In genomic region chr20:653590-654426, GRCh38 we compare ENCODE assay signal across 8 cellular contexts. TPM values are rescaled to one million over a fixed set of nuclear protein-coding genes. Genes with fewer than 3 reads are reported as not detected.
DNase-seq lines count a peak whose midpoint lies in the region; ATAC-seq and TF ChIP-seq lines count a peak whose summit lies in the region.

No MANE protein-coding gene starts in this region.

- H3K36me3 ChIP-seq in HCT116 (ENCODE audit: control insufficient read depth in 1 of 2, insufficient read depth in 2 of 2, low read length in 2 of 2) = peaks cover 3 to 25% of the 10 kb centered on the region in 2 experiments; a peak in 3 of 4 replicates
- peaks cover 18% of the 10 kb centered on the region for H3K36me3 ChIP-seq in WERI-Rb-1
- H3K36me3 ChIP-seq in left ventricle myocardium inferior = peaks cover 24% of the 10 kb centered on the region
- peaks cover 13 to 19% (median 14%) of the 10 kb centered on the region in 3 donors for H3K36me3 ChIP-seq in skeletal muscle tissue (ENCODE audit: control insufficient read depth in 3 of 3, insufficient read depth in 3 of 3, low read length in 3 of 3)

- H3K27ac ChIP-seq in HCT116 (ENCODE audit: low read depth, low read length) = peak overlapping the region; percentile 92; the same call in 1 of the 2 replicates
- H3K27ac ChIP-seq in WERI-Rb-1 = no peak overlapping the region
- H3K27ac ChIP-seq in left ventricle myocardium inferior (replicated peaks) = peak overlapping the region; percentile 96
- H3K27ac ChIP-seq in skeletal muscle tissue (ENCODE audit: low read depth, low read length) = peak overlapping the region; percentile 85

- TF ChIP-seq CTCF in HCT116 (IDR thresholded peaks at IDR 0.05 in 2 of 3, conservative IDR thresholded peaks at IDR 0.05 in 1 of 3; ENCODE audit: borderline replicate concordance in 1 of 3, insufficient read depth in 1 of 3, low read depth in 2 of 3, low read length in 2 of 3) (no peak), WERI-Rb-1 (IDR thresholded peaks at IDR 0.05; ENCODE audit: low read depth, low read length) (no peak), left ventricle myocardium inferior (IDR thresholded peaks at IDR 0.05; ENCODE audit: borderline replicate concordance) (no peak)

- no peaks in the 10 kb centered on the region; the same call in 1 of the 2 replicates for H4K20me1 ChIP-seq in HCT116 (ENCODE audit: insufficient read depth)

- no peaks in the 10 kb centered on the region for H3K9me2 ChIP-seq in HCT116 (ENCODE audit: insufficient read depth)

- no peak for DNase-seq in HCT116 (ENCODE audit: low read depth, low spot score)
- DNase-seq in WERI-Rb-1 = no peak
- no peak for DNase-seq in left ventricle myocardium inferior
- no peak for DNase-seq in NCI-H1092 treated with DMSO at 0.1 percent for 48 hours (lab: John Stamatoyannopoulos, UW)

- H3K79me2 ChIP-seq in HCT116 (ENCODE audit: insufficient read depth, low read length) = peaks cover 41% of the 10 kb centered on the region

- POLR2A ChIA-PET in HCT116 (lab: Charles Lee) = no interaction called here

- intact Hi-C loops in HCT116 (cut with micrococcal nuclease) = loop anchor here (1.0 kb wide), 1 partner anchor 85 kb away; no protein-coding TSS in a partner anchor
- intact Hi-C loops in left ventricle myocardium inferior (cut with micrococcal nuclease) = no loop called here

- peaks cover 0 to 2% of the 10 kb centered on the region in 2 experiments; a peak in 1 of 4 replicates for H3K9me3 ChIP-seq in HCT116 (ENCODE audit: control insufficient read depth in 1 of 2, insufficient read depth in 1 of 2, low read depth in 1 of 2, low read length in 2 of 2)
- H3K9me3 ChIP-seq in WERI-Rb-1 (ENCODE audit: severe bottlenecking) = no peaks in the 10 kb centered on the region
- H3K9me3 ChIP-seq in left ventricle myocardium inferior (replicated peaks) = no peaks in the 10 kb centered on the region
- H3K9me3 ChIP-seq in skeletal muscle tissue (ENCODE audit: control insufficient read depth in 3 of 3, low read length in 3 of 3) = no peaks in the 10 kb centered on the region

- peak overlapping the region; percentile 79 for H3K4me2 ChIP-seq in HCT116 (ENCODE audit: low read length)

- ATAC-seq in HCT116 (peak; percentile 2; the same call in 1 of the 2 replicates), HG03280 (IDR thresholded peaks at IDR 0.05; ENCODE audit: unreplicated experiment) (no peak), HG02852 (IDR thresholded peaks at IDR 0.05; ENCODE audit: unreplicated experiment) (no peak), GM21529 (IDR thresholded peaks at IDR 0.05; ENCODE audit: unreplicated experiment) (no peak)

- no peaks in the 10 kb centered on the region for H3K27me3 ChIP-seq in HCT116 (ENCODE audit: insufficient read depth, low read length)
- no peaks in the 10 kb centered on the region for H3K27me3 ChIP-seq in WERI-Rb-1 (ENCODE audit: insufficient read depth, low read depth, severe bottlenecking)
- peaks cover 2% of the 10 kb centered on the region for H3K27me3 ChIP-seq in left ventricle myocardium inferior (ENCODE audit: low read depth)
- H3K27me3 ChIP-seq in skeletal muscle tissue (ENCODE audit: control insufficient read depth in 3 of 3, insufficient read depth in 3 of 3, low read length in 3 of 3) = peaks cover 0 to under 1% (median 0%) of the 10 kb centered on the region in 3 donors

- H3K4me3 ChIP-seq in HCT116 (replicated peaks in 1 of 2; ENCODE audit: low read depth in 1 of 2, low read length in 2 of 2) (peak overlapping the region; percentile 67 to 98), WERI-Rb-1 (ENCODE audit: low read depth, low read length) (peak overlapping the region; percentile 46), left ventricle myocardium inferior (peak overlapping the region; percentile 86), skeletal muscle tissue (ENCODE audit: low read length in 3 of 3) (peak overlapping the region; percentile 84 to 93 (median 90))

- CTCF ChIA-PET in HCT116 (lab: Charles Lee) = interaction anchor here (0.9 to 1.5 kb wide), 2 partner anchors 8 to 13 kb away, joined by 3 to 5 read pairs; no protein-coding TSS in a partner anchor

- H3K4me1 ChIP-seq in HCT116 (ENCODE audit: control insufficient read depth in 1 of 2, insufficient read depth in 2 of 2, low read length in 2 of 2) (peaks cover 11 to 26% of the 10 kb centered on the region in 2 experiments), left ventricle myocardium inferior (peaks cover 44% of the 10 kb centered on the region), skeletal muscle tissue (ENCODE audit: control insufficient read depth in 3 of 3, insufficient read depth in 3 of 3, low read length in 3 of 3) (peaks cover 22 to 28% (median 23%) of the 10 kb centered on the region in 3 donors)

- no peak for TF ChIP-seq POLR2A in HCT116 (IDR thresholded peaks at IDR 0.05; ENCODE audit: borderline replicate concordance, extremely low read depth, insufficient read depth, insufficient read length)

- BruUV-seq in HCT116 (replicated peaks; lab: Mats Ljungman, UMichigan) = TSS peak; percentile 89

- no peak for TF ChIP-seq RAD21 in HCT116 (IDR thresholded peaks at IDR 0.05; ENCODE audit: low read depth)

- peak overlapping the region; percentile 91 for H3K9ac ChIP-seq in HCT116 (ENCODE audit: low read length)
- peak overlapping the region; percentile 69 to 92 (median 88) for H3K9ac ChIP-seq in skeletal muscle tissue (ENCODE audit: low read depth in 1 of 3, low read length in 3 of 3)

- RAD21 ChIA-PET in HCT116 (lab: Charles Lee; ENCODE audit: low non-redundant PET in 1 of 2, low total read pairs in 2 of 2, uncharacterized antibody in 2 of 2, unreplicated experiment in 2 of 2) = no interaction called here

- H2AFZ ChIP-seq in HCT116 (ENCODE audit: low read depth, low read length, poor library complexity, severe bottlenecking) = no peak overlapping the region

TF ChIP-seq in HCT116, 20 proteins besides CTCF, POLR2A, EP300 and RAD21:
- no peak for TF ChIP-seq YY1 (IDR thresholded peaks at IDR 0.05; ENCODE audit: extremely low read depth, insufficient replicate concordance, low read depth, low read length)
- TF ChIP-seq, protein P1, sequence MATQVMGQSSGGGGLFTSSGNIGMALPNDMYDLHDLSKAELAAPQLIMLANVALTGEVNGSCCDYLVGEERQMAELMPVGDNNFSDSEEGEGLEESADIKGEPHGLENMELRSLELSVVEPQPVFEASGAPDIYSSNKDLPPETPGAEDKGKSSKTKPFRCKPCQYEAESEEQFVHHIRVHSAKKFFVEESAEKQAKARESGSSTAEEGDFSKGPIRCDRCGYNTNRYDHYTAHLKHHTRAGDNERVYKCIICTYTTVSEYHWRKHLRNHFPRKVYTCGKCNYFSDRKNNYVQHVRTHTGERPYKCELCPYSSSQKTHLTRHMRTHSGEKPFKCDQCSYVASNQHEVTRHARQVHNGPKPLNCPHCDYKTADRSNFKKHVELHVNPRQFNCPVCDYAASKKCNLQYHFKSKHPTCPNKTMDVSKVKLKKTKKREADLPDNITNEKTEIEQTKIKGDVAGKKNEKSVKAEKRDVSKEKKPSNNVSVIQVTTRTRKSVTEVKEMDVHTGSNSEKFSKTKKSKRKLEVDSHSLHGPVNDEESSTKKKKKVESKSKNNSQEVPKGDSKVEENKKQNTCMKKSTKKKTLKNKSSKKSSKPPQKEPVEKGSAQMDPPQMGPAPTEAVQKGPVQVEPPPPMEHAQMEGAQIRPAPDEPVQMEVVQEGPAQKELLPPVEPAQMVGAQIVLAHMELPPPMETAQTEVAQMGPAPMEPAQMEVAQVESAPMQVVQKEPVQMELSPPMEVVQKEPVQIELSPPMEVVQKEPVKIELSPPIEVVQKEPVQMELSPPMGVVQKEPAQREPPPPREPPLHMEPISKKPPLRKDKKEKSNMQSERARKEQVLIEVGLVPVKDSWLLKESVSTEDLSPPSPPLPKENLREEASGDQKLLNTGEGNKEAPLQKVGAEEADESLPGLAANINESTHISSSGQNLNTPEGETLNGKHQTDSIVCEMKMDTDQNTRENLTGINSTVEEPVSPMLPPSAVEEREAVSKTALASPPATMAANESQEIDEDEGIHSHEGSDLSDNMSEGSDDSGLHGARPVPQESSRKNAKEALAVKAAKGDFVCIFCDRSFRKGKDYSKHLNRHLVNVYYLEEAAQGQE (IDR thresholded peaks at IDR 0.05; ENCODE audit: low read depth) = no peak
- peak; percentile 50; the same call in 1 of the 2 replicates for TF ChIP-seq MAX (IDR thresholded peaks at IDR 0.05)

RNA-seq across cellular contexts. Expression of gene SRXN1, which starts 0.8 kb away (rescaled TPM):
- 80.8 TPM for total RNA-seq in HCT116 (2021; ENCODE audit: unreplicated experiment)
- polyA plus RNA-seq in HCT116 (2012) = 94.4 and 105 TPM in 2 replicates
- total RNA-seq in left ventricle myocardium inferior = 55.3 TPM
- total RNA-seq in skeletal muscle tissue = 11.0 TPM

RNA-seq across cellular contexts. Expression of gene SCRT2, which starts 21.8 kb away (rescaled TPM):
- total RNA-seq in HCT116 (2021; ENCODE audit: unreplicated experiment) (not detected), left ventricle myocardium inferior (not detected), skeletal muscle tissue (not detected)
- not detected in 2 replicates for polyA plus RNA-seq in HCT116 (2012)

RNA-seq across cellular contexts. Expression of gene TCF15, which starts 43.7 kb away (rescaled TPM):
- total RNA-seq in HCT116 (2021; ENCODE audit: unreplicated experiment) (not detected), left ventricle myocardium inferior (11.1 TPM), skeletal muscle tissue (2.1 TPM)
- polyA plus RNA-seq in HCT116 (2012) = not detected in 2 replicates
